8 cellular contexts compared by ENCODE assay signal in the genomic region with DNA sequence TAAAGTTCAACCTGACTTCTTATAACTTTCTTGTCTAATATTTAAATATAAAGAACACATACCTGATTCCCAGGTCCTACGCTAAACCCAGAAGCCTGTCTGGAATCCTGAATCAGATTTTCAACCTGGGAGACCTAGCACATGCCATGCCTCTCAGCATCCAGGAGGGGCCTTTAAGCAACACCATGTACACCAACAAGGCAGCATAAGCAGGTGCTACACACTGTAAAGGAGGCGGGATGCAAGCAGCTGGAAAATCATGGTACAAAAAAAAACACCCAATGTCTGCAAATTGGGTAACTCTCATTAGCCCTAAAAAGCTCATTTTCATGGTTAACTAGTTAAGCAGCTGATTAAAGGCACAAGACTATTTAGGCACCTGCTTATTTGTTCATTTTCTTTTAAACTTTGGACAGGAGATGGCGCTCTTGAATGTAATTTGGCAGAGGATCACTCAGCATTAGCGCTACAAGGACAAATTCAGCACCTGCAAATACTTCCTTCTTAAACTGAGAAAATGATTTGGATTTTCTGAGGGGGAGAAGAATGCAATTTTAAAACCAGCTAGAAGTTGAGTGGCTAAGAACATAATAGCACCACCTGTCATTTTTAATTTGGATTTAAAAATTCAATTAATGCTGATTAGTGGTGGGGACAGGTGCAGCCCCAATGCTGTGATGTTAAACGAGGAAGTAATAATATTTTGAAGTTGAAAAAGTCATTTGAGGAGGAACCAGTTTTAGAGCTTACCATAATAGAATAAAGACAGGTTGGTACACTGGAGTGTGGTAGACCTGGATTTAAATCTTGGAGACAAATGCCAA.
A peak's percentile ranks its signal among the peaks of the same experiment; 100 is the strongest.
DNase-seq lines count a peak whose midpoint lies in the region; ATAC-seq, FAIRE-seq and TF ChIP-seq lines count a peak whose summit lies in the region.

No MANE protein-coding gene starts in this region.

- TF ChIP-seq POLR2A in uterus (IDR thresholded peaks at IDR 0.05), result no peak

- intact Hi-C loops in uterus (cut with DNase I; ENCODE audit: low total_unique reads), result no loop called here

- DNase-seq in AG10803 (ENCODE audit: low read depth) (peak; percentile 56), GM03348 (ENCODE audit: low spot score) (peak; percentile 28), NCI-H446 (lab: John Stamatoyannopoulos, UW) (peak; percentile 29 to 77), adipocyte (ENCODE audit: low read depth) (peak; percentile 75), uterus (no peak), islet precursor cell (no peak)

- H3K36me3 ChIP-seq in adipocyte (ENCODE audit: control insufficient read depth, insufficient read depth, low read length, severe bottlenecking), result no peaks in the 10 kb centered on the region
- H3K36me3 ChIP-seq in uterus, result no peaks in the 10 kb centered on the region

- peak; percentile 97 for FAIRE-seq in islet of Langerhans (lab: Jason Lieb, UNC)

- TF ChIP-seq CTCF in AG10803 (conservative IDR thresholded peaks at IDR 0.05; ENCODE audit: low read length), result peak; percentile 43
- peak; percentile 14 to 43 (median 25) for TF ChIP-seq CTCF in uterus (IDR thresholded peaks at IDR 0.05)

- H3K4me3 ChIP-seq in AG10803 (ENCODE audit: low read length) (no peak overlapping the region), adipocyte (ENCODE audit: low read length) (no peak overlapping the region), uterus (no peak overlapping the region)

- H3K9ac ChIP-seq in adipocyte (ENCODE audit: low read length), result no peak overlapping the region

- peaks cover 17% of the 10 kb centered on the region for H3K27me3 ChIP-seq in adipocyte (replicated peaks; ENCODE audit: control insufficient read depth, insufficient read depth, low read length)
- H3K27me3 ChIP-seq in uterus, result no peaks in the 10 kb centered on the region

- H3K4me1 ChIP-seq in adipocyte (ENCODE audit: control insufficient read depth, insufficient read depth, low read length) (no peaks in the 10 kb centered on the region), uterus (no peaks in the 10 kb centered on the region)

- no peak overlapping the region for H3K27ac ChIP-seq in uterus

- H3K9me3 ChIP-seq in adipocyte (ENCODE audit: control insufficient read depth, low read length) (peaks cover 7% of the 10 kb centered on the region), uterus (no peaks in the 10 kb centered on the region)

- peak; percentile 77 for ATAC-seq in HG03159 (IDR thresholded peaks at IDR 0.05; ENCODE audit: unreplicated experiment)

Comparison
In these comparisons a context has a peak if more than half of its experiments do, and no peak if none do; other contexts are left out.
1. DNase-seq: peak in AG10803 (single experiment), GM03348 (single experiment), NCI-H446 (2 of 2) and adipocyte (single experiment); none in uterus (0 of 2) and islet precursor cell (single experiment).